14 cellular contexts compared by ENCODE assay signal in genomic region chr10:75654777-75655176, GRCh38.
DNase-seq lines count a peak whose midpoint lies in the region; ATAC-seq, FAIRE-seq and TF ChIP-seq lines count a peak whose summit lies in the region.
"Had no signal": no experiment of that assay in that cellular context is flagged by ENCODE, and none has a peak within 500 bp of the region (broad histone marks: within the 10 kb centered on the region; RNA-seq: fewer than 3 reads in every experiment).

No MANE protein-coding gene starts in this region.

- H3K27ac ChIP-seq in ACC112 (ENCODE audit: low read depth, low read length), result peak overlapping the region; percentile 21; the same call in 1 of the 2 replicates
- peak overlapping the region in 7 of 10 donors; percentile 1 to 60 (median 39) for H3K27ac ChIP-seq in heart right ventricle
- H3K27ac ChIP-seq in subcutaneous abdominal adipose tissue (ENCODE audit: low read depth, low read length), result peak overlapping the region; percentile 75
- H3K27ac ChIP-seq: BLaER1 had no signal

- H3K4me3 ChIP-seq in ACC112 (ENCODE audit: low read depth, low read length), result no peak overlapping the region
- no peak overlapping the region for H3K4me3 ChIP-seq in heart right ventricle
- H3K4me3 ChIP-seq in subcutaneous abdominal adipose tissue (ENCODE audit: low read depth in 1 of 5, low read length in 5 of 5), result no peak overlapping the region
- H3K4me3 ChIP-seq: BLaER1, GM23338 had no signal

- H3K4me1 ChIP-seq in ACC112 (ENCODE audit: control insufficient read depth, insufficient read depth, low read length, unreplicated experiment) (peaks cover 25% of the 10 kb centered on the region), heart right ventricle (peaks cover 3 to 62% (median 29%) of the 10 kb centered on the region in 9 donors), subcutaneous abdominal adipose tissue (ENCODE audit: control insufficient read depth in 5 of 5, insufficient read depth in 5 of 5, low read length in 5 of 5) (peaks cover 5 to 70% (median 63%) of the 10 kb centered on the region in 5 donors)
- H3K4me1 ChIP-seq: BLaER1 had no signal

- TF ChIP-seq CTCF in heart right ventricle (IDR thresholded peaks at IDR 0.05), result no peak

- peak overlapping the region; percentile 2 for H2AFZ ChIP-seq in ACC112 (ENCODE audit: low read length, unreplicated experiment)
- H2AFZ ChIP-seq: GM23338 had no signal

- intact Hi-C loops in heart right ventricle (cut with DNase I), result loop anchor here in 4 of 10 donors (5.0 to 10.0 kb wide), 2 partner anchors 250 to 252 kb away; partner anchors contain the start of gene ZNF503 (in 4 of the 4)

- peak overlapping the region in 1 of 5 donors; percentile 37 for H3K9ac ChIP-seq in subcutaneous abdominal adipose tissue (ENCODE audit: low read length in 5 of 5)
- H3K9ac ChIP-seq: BLaER1 had no signal

- H3K9me3 ChIP-seq in heart right ventricle (no peaks in the 10 kb centered on the region), subcutaneous abdominal adipose tissue (ENCODE audit: control insufficient read depth in 5 of 5, low read length in 5 of 5) (no peaks in the 10 kb centered on the region)
- H3K9me3 ChIP-seq: BLaER1 had no signal

- peak; percentile 85 for FAIRE-seq in endometrium (lab: Jason Lieb, UNC)

- WGBS in heart right ventricle, 2 donors, result 57 to 71% methylated on average over 6 of the region's 6 CpGs

- H3K79me2 ChIP-seq in ACC112 (ENCODE audit: control insufficient read depth, insufficient read depth, low read length, unreplicated experiment), result no peaks in the 10 kb centered on the region

- ATAC-seq in heart right ventricle (peak in 3 of 8 donors; percentile 5 to 34 (median 27)), GM21619 (IDR thresholded peaks at IDR 0.05; ENCODE audit: unreplicated experiment) (no peak)
- ATAC-seq: CD8-positive, alpha-beta T cell; GM23338 had no signal

- DNase-seq in heart right ventricle, result no peak
- no peak for DNase-seq in RKO (ENCODE audit: low spot score)
- no peak for DNase-seq in middle frontal gyrus (ENCODE audit: extremely low spot score, low spot score)
- DNase-seq in GF-D8 (lab: John Stamatoyannopoulos, UW), result no peak
- DNase-seq: CD8-positive, alpha-beta T cell; NCI-H187 treated with DMSO at 0.1 percent for 48 hours; NCI-H526 treated with DMSO at 0.1 percent for 48 hours; RPMI8226 had no signal

- H3K27me3 ChIP-seq in ACC112 (ENCODE audit: insufficient read depth, low read length) (no peaks in the 10 kb centered on the region), heart right ventricle (no peaks in the 10 kb centered on the region), subcutaneous abdominal adipose tissue (ENCODE audit: control insufficient read depth in 5 of 5, insufficient read depth in 4 of 5, low read length in 5 of 5) (no peaks in the 10 kb centered on the region)
- H3K27me3 ChIP-seq: BLaER1 had no signal

- H3K36me3 ChIP-seq in ACC112 (ENCODE audit: insufficient read depth, low read length) (no peaks in the 10 kb centered on the region), heart right ventricle (no peaks in the 10 kb centered on the region), subcutaneous abdominal adipose tissue (ENCODE audit: control insufficient read depth in 5 of 5, insufficient read depth in 5 of 5, low read length in 5 of 5) (no peaks in the 10 kb centered on the region)
- H3K36me3 ChIP-seq: BLaER1 had no signal

Comparison
In these comparisons a context has a peak if more than half of its experiments do, and no peak if none do; other contexts are left out.
1. H3K27ac ChIP-seq: peak in every context shown above with its lines; median percentile 75 in subcutaneous abdominal adipose tissue; 39 in heart right ventricle; 21 in ACC112.